1 cellular context compared by ENCODE assay signal in the genomic region with DNA sequence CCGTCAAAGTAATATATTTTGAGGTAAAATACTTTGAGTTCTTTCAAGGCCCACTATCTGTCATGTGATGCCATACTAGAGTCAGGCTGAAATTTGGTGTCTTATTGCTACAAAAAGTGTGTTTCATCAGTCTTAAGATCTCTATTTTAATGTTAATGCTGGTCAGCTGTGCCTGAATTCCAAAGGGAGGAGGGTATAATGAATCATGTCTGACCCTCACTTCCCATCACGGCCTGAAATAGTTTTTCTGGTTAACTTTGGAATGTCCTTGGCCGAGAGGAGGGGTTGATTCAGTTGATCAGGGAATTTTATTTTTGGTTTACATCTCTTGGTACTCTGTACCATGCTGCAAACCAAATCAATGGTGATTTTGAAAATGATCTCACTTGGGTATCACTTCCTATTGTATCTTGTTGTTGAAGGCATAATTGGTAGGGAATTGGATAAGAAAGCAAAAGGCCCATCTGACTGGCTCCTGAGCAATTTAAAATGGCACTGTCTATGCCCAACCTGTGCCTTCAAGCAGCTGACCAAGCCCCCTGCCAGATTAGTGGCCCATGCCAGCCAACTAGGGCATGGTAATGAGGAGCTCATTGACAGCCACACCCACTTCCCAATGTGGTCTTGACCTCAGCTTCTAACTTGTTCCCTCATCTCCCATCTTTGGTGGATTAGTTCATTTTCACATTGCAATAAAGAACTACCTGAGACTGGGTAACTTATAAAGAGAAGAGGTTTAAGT.
TF ChIP-seq lines count a peak whose summit lies in the region.

No MANE protein-coding gene starts in this region.

TF ChIP-seq in GM23338, 12 proteins besides CTCF, POLR2A, EP300 and RAD21 (continued from another document):
- TF ChIP-seq, protein P1, sequence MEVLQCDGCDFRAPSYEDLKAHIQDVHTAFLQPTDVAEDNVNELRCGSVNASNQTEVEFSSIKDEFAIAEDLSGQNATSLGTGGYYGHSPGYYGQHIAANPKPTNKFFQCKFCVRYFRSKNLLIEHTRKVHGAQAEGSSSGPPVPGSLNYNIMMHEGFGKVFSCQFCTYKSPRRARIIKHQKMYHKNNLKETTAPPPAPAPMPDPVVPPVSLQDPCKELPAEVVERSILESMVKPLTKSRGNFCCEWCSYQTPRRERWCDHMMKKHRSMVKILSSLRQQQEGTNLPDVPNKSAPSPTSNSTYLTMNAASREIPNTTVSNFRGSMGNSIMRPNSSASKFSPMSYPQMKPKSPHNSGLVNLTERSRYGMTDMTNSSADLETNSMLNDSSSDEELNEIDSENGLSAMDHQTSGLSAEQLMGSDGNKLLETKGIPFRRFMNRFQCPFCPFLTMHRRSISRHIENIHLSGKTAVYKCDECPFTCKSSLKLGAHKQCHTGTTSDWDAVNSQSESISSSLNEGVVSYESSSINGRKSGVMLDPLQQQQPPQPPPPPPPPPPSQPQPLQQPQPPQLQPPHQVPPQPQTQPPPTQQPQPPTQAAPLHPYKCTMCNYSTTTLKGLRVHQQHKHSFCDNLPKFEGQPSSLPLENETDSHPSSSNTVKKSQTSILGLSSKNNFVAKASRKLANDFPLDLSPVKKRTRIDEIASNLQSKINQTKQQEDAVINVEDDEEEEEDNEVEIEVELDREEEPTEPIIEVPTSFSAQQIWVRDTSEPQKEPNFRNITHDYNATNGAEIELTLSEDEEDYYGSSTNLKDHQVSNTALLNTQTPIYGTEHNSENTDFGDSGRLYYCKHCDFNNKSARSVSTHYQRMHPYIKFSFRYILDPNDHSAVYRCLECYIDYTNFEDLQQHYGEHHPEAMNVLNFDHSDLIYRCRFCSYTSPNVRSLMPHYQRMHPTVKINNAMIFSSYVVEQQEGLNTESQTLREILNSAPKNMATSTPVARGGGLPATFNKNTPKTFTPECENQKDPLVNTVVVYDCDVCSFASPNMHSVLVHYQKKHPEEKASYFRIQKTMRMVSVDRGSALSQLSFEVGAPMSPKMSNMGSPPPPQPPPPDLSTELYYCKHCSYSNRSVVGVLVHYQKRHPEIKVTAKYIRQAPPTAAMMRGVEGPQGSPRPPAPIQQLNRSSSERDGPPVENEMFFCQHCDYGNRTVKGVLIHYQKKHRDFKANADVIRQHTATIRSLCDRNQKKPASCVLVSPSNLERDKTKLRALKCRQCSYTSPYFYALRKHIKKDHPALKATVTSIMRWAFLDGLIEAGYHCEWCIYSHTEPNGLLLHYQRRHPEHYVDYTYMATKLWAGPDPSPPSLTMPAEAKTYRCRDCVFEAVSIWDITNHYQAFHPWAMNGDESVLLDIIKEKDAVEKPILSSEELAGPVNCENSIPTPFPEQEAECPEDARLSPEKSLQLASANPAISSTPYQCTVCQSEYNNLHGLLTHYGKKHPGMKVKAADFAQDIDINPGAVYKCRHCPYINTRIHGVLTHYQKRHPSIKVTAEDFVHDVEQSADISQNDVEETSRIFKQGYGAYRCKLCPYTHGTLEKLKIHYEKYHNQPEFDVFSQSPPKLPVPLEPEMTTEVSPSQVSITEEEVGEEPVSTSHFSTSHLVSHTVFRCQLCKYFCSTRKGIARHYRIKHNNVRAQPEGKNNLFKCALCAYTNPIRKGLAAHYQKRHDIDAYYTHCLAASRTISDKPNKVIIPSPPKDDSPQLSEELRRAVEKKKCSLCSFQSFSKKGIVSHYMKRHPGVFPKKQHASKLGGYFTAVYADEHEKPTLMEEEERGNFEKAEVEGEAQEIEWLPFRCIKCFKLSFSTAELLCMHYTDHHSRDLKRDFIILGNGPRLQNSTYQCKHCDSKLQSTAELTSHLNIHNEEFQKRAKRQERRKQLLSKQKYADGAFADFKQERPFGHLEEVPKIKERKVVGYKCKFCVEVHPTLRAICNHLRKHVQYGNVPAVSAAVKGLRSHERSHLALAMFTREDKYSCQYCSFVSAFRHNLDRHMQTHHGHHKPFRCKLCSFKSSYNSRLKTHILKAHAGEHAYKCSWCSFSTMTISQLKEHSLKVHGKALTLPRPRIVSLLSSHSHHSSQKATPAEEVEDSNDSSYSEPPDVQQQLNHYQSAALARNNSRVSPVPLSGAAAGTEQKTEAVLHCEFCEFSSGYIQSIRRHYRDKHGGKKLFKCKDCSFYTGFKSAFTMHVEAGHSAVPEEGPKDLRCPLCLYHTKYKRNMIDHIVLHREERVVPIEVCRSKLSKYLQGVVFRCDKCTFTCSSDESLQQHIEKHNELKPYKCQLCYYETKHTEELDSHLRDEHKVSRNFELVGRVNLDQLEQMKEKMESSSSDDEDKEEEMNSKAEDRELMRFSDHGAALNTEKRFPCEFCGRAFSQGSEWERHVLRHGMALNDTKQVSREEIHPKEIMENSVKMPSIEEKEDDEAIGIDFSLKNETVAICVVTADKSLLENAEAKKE (CRISPR knock-in tag; IDR thresholded peaks at IDR 0.05): no peak
- TF ChIP-seq STAT1 (IDR thresholded peaks at IDR 0.05; ENCODE audit: unreplicated experiment) (no peak), JUNB (IDR thresholded peaks at IDR 0.05; ENCODE audit: unreplicated experiment) (no peak), CREB1 (CRISPR knock-in tag; IDR thresholded peaks at IDR 0.05; ENCODE audit: low read depth) (no peak), ZNF331 (CRISPR knock-in tag; IDR thresholded peaks at IDR 0.05; ENCODE audit: low read depth) (no peak), EZH2phosphoT487 (IDR thresholded peaks at IDR 0.05; ENCODE audit: unreplicated experiment) (no peak), NANOG (IDR thresholded peaks at IDR 0.05; ENCODE audit: borderline replicate concordance) (no peak), EZH2 (IDR thresholded peaks at IDR 0.05; ENCODE audit: low read depth, unreplicated experiment) (no peak), ZNF114 (CRISPR knock-in tag; IDR thresholded peaks at IDR 0.05) (no peak)
- TF ChIP-seq, protein P2, sequence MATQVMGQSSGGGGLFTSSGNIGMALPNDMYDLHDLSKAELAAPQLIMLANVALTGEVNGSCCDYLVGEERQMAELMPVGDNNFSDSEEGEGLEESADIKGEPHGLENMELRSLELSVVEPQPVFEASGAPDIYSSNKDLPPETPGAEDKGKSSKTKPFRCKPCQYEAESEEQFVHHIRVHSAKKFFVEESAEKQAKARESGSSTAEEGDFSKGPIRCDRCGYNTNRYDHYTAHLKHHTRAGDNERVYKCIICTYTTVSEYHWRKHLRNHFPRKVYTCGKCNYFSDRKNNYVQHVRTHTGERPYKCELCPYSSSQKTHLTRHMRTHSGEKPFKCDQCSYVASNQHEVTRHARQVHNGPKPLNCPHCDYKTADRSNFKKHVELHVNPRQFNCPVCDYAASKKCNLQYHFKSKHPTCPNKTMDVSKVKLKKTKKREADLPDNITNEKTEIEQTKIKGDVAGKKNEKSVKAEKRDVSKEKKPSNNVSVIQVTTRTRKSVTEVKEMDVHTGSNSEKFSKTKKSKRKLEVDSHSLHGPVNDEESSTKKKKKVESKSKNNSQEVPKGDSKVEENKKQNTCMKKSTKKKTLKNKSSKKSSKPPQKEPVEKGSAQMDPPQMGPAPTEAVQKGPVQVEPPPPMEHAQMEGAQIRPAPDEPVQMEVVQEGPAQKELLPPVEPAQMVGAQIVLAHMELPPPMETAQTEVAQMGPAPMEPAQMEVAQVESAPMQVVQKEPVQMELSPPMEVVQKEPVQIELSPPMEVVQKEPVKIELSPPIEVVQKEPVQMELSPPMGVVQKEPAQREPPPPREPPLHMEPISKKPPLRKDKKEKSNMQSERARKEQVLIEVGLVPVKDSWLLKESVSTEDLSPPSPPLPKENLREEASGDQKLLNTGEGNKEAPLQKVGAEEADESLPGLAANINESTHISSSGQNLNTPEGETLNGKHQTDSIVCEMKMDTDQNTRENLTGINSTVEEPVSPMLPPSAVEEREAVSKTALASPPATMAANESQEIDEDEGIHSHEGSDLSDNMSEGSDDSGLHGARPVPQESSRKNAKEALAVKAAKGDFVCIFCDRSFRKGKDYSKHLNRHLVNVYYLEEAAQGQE (IDR thresholded peaks at IDR 0.05; ENCODE audit: unreplicated experiment): no peak
